7 cellular contexts compared by ENCODE assay signal in genomic region chr20:64285579-64286427, GRCh38. TPM values are rescaled to one million over a fixed set of nuclear protein-coding genes. Genes with fewer than 3 reads are reported as not detected.
A peak's percentile ranks its signal among the peaks of the same experiment; 100 is the strongest.
DNase-seq lines count a peak whose midpoint lies in the region; ATAC-seq and TF ChIP-seq lines count a peak whose summit lies in the region.
"Not testable (repeated sequence)": the region's sequence is repeated elsewhere in the genome, so short reads cannot be mapped to it uniquely, and the experiment has no call there.

No MANE protein-coding gene starts in this region.

- H3K27me3 Mint-ChIP-seq in T-cell: not testable (repeated sequence)

- CTCF ChIA-PET in T-cell (lab: Charles Lee): interaction anchor here in 1 of 2 donors (0.5 kb wide), 1 partner anchor 389 kb away, joined by 3 read pairs; no protein-coding TSS in a partner anchor

- POLR2A ChIA-PET in T-cell (lab: Charles Lee): not testable (repeated sequence)

- peak; percentile 91 for ATAC-seq in GM18498 (IDR thresholded peaks at IDR 0.05; ENCODE audit: unreplicated experiment)
- peak; percentile 95 for ATAC-seq in HG02642 (IDR thresholded peaks at IDR 0.05; ENCODE audit: poor library complexity, unreplicated experiment)
- ATAC-seq in T-cell (replicated peaks in 1 of 4): peak; percentile 60 to 77 (median 68)
- ATAC-seq in psoas muscle: peak; percentile 61 to 89 (median 81)

- H3K27me3 ChIP-seq in psoas muscle (ENCODE audit: insufficient read depth in 3 of 3, low read length in 2 of 3): not testable (repeated sequence)

- peak; percentile 87 for TF ChIP-seq CTCF in NB4 (IDR thresholded peaks at IDR 0.05; ENCODE audit: low read depth, low read length)
- TF ChIP-seq CTCF in psoas muscle (IDR thresholded peaks at IDR 0.05): peak; percentile 72

- not testable (repeated sequence) for H3K4me1 ChIP-seq in psoas muscle

- not testable (repeated sequence) for H3K27ac ChIP-seq in psoas muscle

- H3K9me3 Mint-ChIP-seq in T-cell: not testable (repeated sequence)

- DNase-seq in NB4 (ENCODE audit: low read depth) (peak; percentile 85), T-cell (peak; percentile 5 to 81 (median 73)), cardiac septum (ENCODE audit: low spot score) (peak; percentile 84), psoas muscle (peak; percentile 60 to 88)
- peak; percentile 86 for DNase-seq in activated naive CD4-positive, alpha-beta T cell treated with anti-CD3 and anti-CD28 coated beads, Interleukin-2, amount 50 U/mL, for 16 hours

- WGBS in psoas muscle, 3 donors: 77 to 87% (median 78%) methylated on average over 38 to 44 of the region's 44 CpGs

- TF ChIP-seq POLR2A in NB4 (IDR thresholded peaks at IDR 0.05; ENCODE audit: extremely low read depth, insufficient read length): not testable (repeated sequence)

- H3K4me3 Mint-ChIP-seq in T-cell: not testable (repeated sequence)

- intact Hi-C loops in cardiac septum (cut with DNase I); psoas muscle (cut with DNase I): not testable (repeated sequence)

- H3K4me1 Mint-ChIP-seq in T-cell: peaks cover 6 to 19% (median 17%) of the 10 kb centered on the region in 3 donors

- H3K36me3 Mint-ChIP-seq in T-cell: not testable (repeated sequence)

- H3K9me3 ChIP-seq in psoas muscle: not testable (repeated sequence)

- not testable (repeated sequence) for H3K36me3 ChIP-seq in psoas muscle (ENCODE audit: insufficient read depth in 1 of 2, low read depth in 1 of 2)

- not testable (repeated sequence) for H3K4me3 ChIP-seq in NB4 (ENCODE audit: low read depth, low read length); psoas muscle

- not testable (repeated sequence) for H3K27ac Mint-ChIP-seq in T-cell

RNA-seq across cellular contexts. Expression of gene PCMTD2, which starts 30.3 kb away (rescaled TPM):
- 100 to 1,000 TPM in 4 of 5 donors, 10 to 100 TPM in 1; 92.0 to 175 (median 160) TPM for total RNA-seq in T-cell
- 46.9 TPM for total RNA-seq in cardiac septum
- total RNA-seq in psoas muscle: 10 to 100 TPM; 37.7 to 47.3 (median 41.7) TPM
- 10 to 100 TPM; 11.7 to 37.8 (median 17.4) TPM for polyA plus RNA-seq in psoas muscle
